1 cellular context compared by ENCODE assay signal in genomic region chr9:117644607-117645244, GRCh38.
TF ChIP-seq lines count a peak whose summit lies in the region.

No MANE protein-coding gene starts in this region.

TF ChIP-seq in HepG2, 621 proteins besides CTCF, POLR2A, EP300 and RAD21 (continued from another document):
- no peak for TF ChIP-seq ZNF710 (CRISPR knock-in tag; IDR thresholded peaks at IDR 0.05; ENCODE audit: borderline replicate concordance)
- TF ChIP-seq AKNA (CRISPR knock-in tag; IDR thresholded peaks at IDR 0.05; ENCODE audit: borderline replicate concordance), result no peak
- TF ChIP-seq GABPB1 (CRISPR knock-in tag; IDR thresholded peaks at IDR 0.05), result peak; percentile 39; the same call in 1 of the 2 replicates
